13 cellular contexts compared by ENCODE assay signal in genomic region chr13:99067160-99067985, GRCh38.
DNase-seq lines count a peak whose midpoint lies in the region; ATAC-seq and TF ChIP-seq lines count a peak whose summit lies in the region.
"Had no signal": no experiment of that assay in that cellular context is flagged by ENCODE, and none has a peak within 500 bp of the region (broad histone marks: within the 10 kb centered on the region; RNA-seq: fewer than 3 reads in every experiment).

No MANE protein-coding gene starts in this region.

- H3K4me3 Mint-ChIP-seq in activated T-cell treated with anti-CD3 and anti-CD28 coated beads, Interleukin-2, amount 50 U/mL, for 24 hours: no peak overlapping the region
- H3K4me3 Mint-ChIP-seq in activated T-helper 1 cell treated with anti-CD3 and anti-CD28 coated beads, Interleukin-12 subunit alpha, Interleukin-12 subunit beta, Interleukin-2, Interleukin-4 antibody, amounts not matched to agents 30 ng/mL and 10 ng/mL and 1 ng/mL, durations not matched to agents 14 hours and 24 hours and 36 hours: peak overlapping the region; percentile 50
- H3K4me3 Mint-ChIP-seq: activated B cell treated with CpG ODN at 0.5 μM for 24 hours; stimulated activated memory B cell treated with anti-CD40 and anti-IgM and Interleukin-4, amounts not matched to agents 10 μg/mL and 1 μg/mL and 100 μg/mL, for 72 hours had no signal

- H3K4me1 Mint-ChIP-seq in activated T-cell treated with anti-CD3 and anti-CD28 coated beads, Interleukin-2, amount 50 U/mL, for 24 hours (ENCODE audit: low read depth): peaks cover 77% of the 10 kb centered on the region
- H3K4me1 Mint-ChIP-seq in activated T-helper 1 cell treated with anti-CD3 and anti-CD28 coated beads, Interleukin-12 subunit alpha, Interleukin-12 subunit beta, Interleukin-2, Interleukin-4 antibody, amounts not matched to agents 30 ng/mL and 10 ng/mL and 1 ng/mL, durations not matched to agents 14 hours and 24 hours and 36 hours (ENCODE audit: low read depth): peaks cover 70% of the 10 kb centered on the region

- H3K27me3 Mint-ChIP-seq in activated T-cell treated with anti-CD3 and anti-CD28 coated beads, Interleukin-2, amount 50 U/mL, for 24 hours: no peaks in the 10 kb centered on the region
- H3K27me3 Mint-ChIP-seq in activated T-helper 1 cell treated with anti-CD3 and anti-CD28 coated beads, Interleukin-12 subunit alpha, Interleukin-12 subunit beta, Interleukin-2, Interleukin-4 antibody, amounts not matched to agents 30 ng/mL and 10 ng/mL and 1 ng/mL, durations not matched to agents 14 hours and 24 hours and 36 hours (ENCODE audit: insufficient read depth): no peaks in the 10 kb centered on the region
- H3K27me3 Mint-ChIP-seq: stimulated activated memory B cell treated with anti-CD40 and anti-IgM and Interleukin-4, amounts not matched to agents 10 μg/mL and 1 μg/mL and 100 μg/mL, for 72 hours had no signal

- no peak overlapping the region for H3K27ac ChIP-seq in foreskin keratinocyte
- H3K27ac ChIP-seq in stomach smooth muscle (ENCODE audit: low read length): peak overlapping the region; percentile 18
- H3K27ac ChIP-seq: BLaER1 had no signal

- intact Hi-C loops in activated T-helper 1 cell treated with anti-CD3 and anti-CD28 coated beads, Interleukin-12 subunit alpha, Interleukin-12 subunit beta, Interleukin-2, Interleukin-4 antibody, amounts not matched to agents 30 ng/mL and 10 ng/mL and 1 ng/mL, durations not matched to agents 14 hours and 24 hours and 36 hours (cut with micrococcal nuclease): no loop called here

- ATAC-seq in foreskin keratinocyte (peak; percentile 90), GM18867 (IDR thresholded peaks at IDR 0.05; ENCODE audit: unreplicated experiment) (no peak), HG02973 (IDR thresholded peaks at IDR 0.05; ENCODE audit: unreplicated experiment) (no peak)
- ATAC-seq: stimulated activated memory B cell treated with anti-CD40 and anti-IgM and Interleukin-4, amounts not matched to agents 10 μg/mL and 1 μg/mL and 100 μg/mL, for 72 hours had no signal

- peaks cover 24% of the 10 kb centered on the region for H3K36me3 Mint-ChIP-seq in activated T-cell treated with anti-CD3 and anti-CD28 coated beads, Interleukin-2, amount 50 U/mL, for 24 hours (ENCODE audit: low read depth)
- H3K36me3 Mint-ChIP-seq in activated T-helper 1 cell treated with anti-CD3 and anti-CD28 coated beads, Interleukin-12 subunit alpha, Interleukin-12 subunit beta, Interleukin-2, Interleukin-4 antibody, amounts not matched to agents 30 ng/mL and 10 ng/mL and 1 ng/mL, durations not matched to agents 14 hours and 24 hours and 36 hours (ENCODE audit: low read depth): peaks cover 47% of the 10 kb centered on the region

- no peak for DNase-seq in activated T-cell treated with anti-CD3 and anti-CD28 coated beads, Interleukin-2, amount 50 U/mL, for 24 hours
- no peak for DNase-seq in activated T-cell treated with anti-CD3 and anti-CD28 coated beads, Interleukin-2, amount 50 U/mL, for 48 hours
- no peak for DNase-seq in activated T-helper 1 cell treated with anti-CD3 and anti-CD28 coated beads, Interleukin-12 subunit alpha, Interleukin-12 subunit beta, Interleukin-2, Interleukin-4 antibody, amounts not matched to agents 30 ng/mL and 10 ng/mL and 1 ng/mL, durations not matched to agents 14 hours and 24 hours and 36 hours (ENCODE audit: low spot score)
- DNase-seq in foreskin keratinocyte (peak; percentile 90 to 96), NCI-H526 treated with DMSO at 0.1 percent for 48 hours (lab: John Stamatoyannopoulos, UW) (no peak)
- DNase-seq: activated B cell treated with CpG ODN at 0.5 μM for 24 hours, caudate nucleus, NCI-H524 had no signal

- no peak for TF ChIP-seq CTCF in foreskin keratinocyte (conservative IDR thresholded peaks at IDR 0.05)

- no peak overlapping the region for H3K9ac ChIP-seq in stomach smooth muscle (ENCODE audit: low read length in 2 of 2)
- H3K9ac ChIP-seq: BLaER1 had no signal

- H3K4me1 ChIP-seq in foreskin keratinocyte: peaks cover 41% of the 10 kb centered on the region
- peaks cover 23% of the 10 kb centered on the region for H3K4me1 ChIP-seq in stomach smooth muscle (ENCODE audit: control insufficient read depth, insufficient read depth, low read length)

- H3K9me3 ChIP-seq in stomach smooth muscle (ENCODE audit: control insufficient read depth in 2 of 2, low read length in 2 of 2): no peaks in the 10 kb centered on the region

- H3K4me3 ChIP-seq in stomach smooth muscle (ENCODE audit: low read length in 2 of 2): no peak overlapping the region
- H3K4me3 ChIP-seq: BLaER1 had no signal

- H3K9me3 Mint-ChIP-seq in activated T-cell treated with anti-CD3 and anti-CD28 coated beads, Interleukin-2, amount 50 U/mL, for 24 hours: no peaks in the 10 kb centered on the region
- no peaks in the 10 kb centered on the region for H3K9me3 Mint-ChIP-seq in activated T-helper 1 cell treated with anti-CD3 and anti-CD28 coated beads, Interleukin-12 subunit alpha, Interleukin-12 subunit beta, Interleukin-2, Interleukin-4 antibody, amounts not matched to agents 30 ng/mL and 10 ng/mL and 1 ng/mL, durations not matched to agents 14 hours and 24 hours and 36 hours
- H3K9me3 Mint-ChIP-seq: activated B cell treated with CpG ODN at 0.5 μM for 24 hours; stimulated activated memory B cell treated with anti-CD40 and anti-IgM and Interleukin-4, amounts not matched to agents 10 μg/mL and 1 μg/mL and 100 μg/mL, for 72 hours had no signal

- H3K27ac Mint-ChIP-seq in activated T-cell treated with anti-CD3 and anti-CD28 coated beads, Interleukin-2, amount 50 U/mL, for 24 hours: peak overlapping the region; percentile 59
- peak overlapping the region; percentile 74 for H3K27ac Mint-ChIP-seq in activated T-helper 1 cell treated with anti-CD3 and anti-CD28 coated beads, Interleukin-12 subunit alpha, Interleukin-12 subunit beta, Interleukin-2, Interleukin-4 antibody, amounts not matched to agents 30 ng/mL and 10 ng/mL and 1 ng/mL, durations not matched to agents 14 hours and 24 hours and 36 hours
- H3K27ac Mint-ChIP-seq: activated B cell treated with CpG ODN at 0.5 μM for 24 hours; stimulated activated memory B cell treated with anti-CD40 and anti-IgM and Interleukin-4, amounts not matched to agents 10 μg/mL and 1 μg/mL and 100 μg/mL, for 72 hours had no signal

- no peaks in the 10 kb centered on the region for H3K36me3 ChIP-seq in stomach smooth muscle (ENCODE audit: control insufficient read depth in 2 of 2, insufficient read depth in 2 of 2, low read length in 2 of 2)
- H3K36me3 ChIP-seq: BLaER1 had no signal

- H3K27me3 ChIP-seq in foreskin keratinocyte (no peaks in the 10 kb centered on the region), stomach smooth muscle (ENCODE audit: control insufficient read depth in 1 of 2, insufficient read depth in 2 of 2, low read length in 2 of 2) (no peaks in the 10 kb centered on the region)
- H3K27me3 ChIP-seq: BLaER1 had no signal

Comparison
In these comparisons a context has a peak if more than half of its experiments do, and no peak if none do; other contexts are left out.
1. DNase-seq: peak in foreskin keratinocyte (2 of 2); none in activated T-cell treated with anti-CD3 and anti-CD28 coated beads, Interleukin-2, amount 50 U/mL, for 24 hours (single experiment), activated T-cell treated with anti-CD3 and anti-CD28 coated beads, Interleukin-2, amount 50 U/mL, for 48 hours (0 of 2), activated T-helper 1 cell treated with anti-CD3 and anti-CD28 coated beads, Interleukin-12 subunit alpha, Interleukin-12 subunit beta, Interleukin-2, Interleukin-4 antibody, amounts not matched to agents 30 ng/mL and 10 ng/mL and 1 ng/mL, durations not matched to agents 14 hours and 24 hours and 36 hours (single experiment) and NCI-H526 treated with DMSO at 0.1 percent for 48 hours (single experiment).